10 cellular contexts compared by ENCODE assay signal in the genomic region with DNA sequence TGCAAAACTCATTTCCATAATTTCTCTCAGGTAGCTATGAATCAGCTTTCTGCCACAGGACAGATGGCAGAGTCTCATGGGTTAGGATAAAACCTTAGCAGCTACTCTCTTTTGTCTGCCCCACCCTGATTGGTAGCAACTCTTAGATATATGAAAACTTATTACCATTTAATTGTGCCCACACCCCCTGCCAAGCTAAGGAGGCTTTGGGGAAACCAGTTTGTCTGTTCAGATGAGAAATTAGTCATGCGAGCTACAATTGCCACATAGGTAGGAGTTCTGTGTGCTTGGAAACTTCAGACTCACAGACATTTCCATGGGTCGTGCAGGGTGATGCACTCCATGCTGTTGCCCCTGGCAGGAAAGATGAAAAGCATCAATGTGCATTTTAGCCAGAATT. TPM values are rescaled to one million over a fixed set of nuclear protein-coding genes. Genes with fewer than 3 reads are reported as not detected.
DNase-seq lines count a peak whose midpoint lies in the region; ATAC-seq and TF ChIP-seq lines count a peak whose summit lies in the region.
"Had no signal": no experiment of that assay in that cellular context is flagged by ENCODE, and none has a peak within 500 bp of the region (broad histone marks: within the 10 kb centered on the region; RNA-seq: fewer than 3 reads in every experiment).

No MANE protein-coding gene starts in this region.

- no peaks in the 10 kb centered on the region for H3K9me3 Mint-ChIP-seq in CD4-positive, alpha-beta memory T cell
- H3K9me3 Mint-ChIP-seq in activated naive CD8-positive, alpha-beta T cell treated with anti-CD3 and anti-CD28 coated beads, Interleukin-2, amount 50 U/mL, for 24 hours, result peaks cover 4% of the 10 kb centered on the region
- no peaks in the 10 kb centered on the region for H3K9me3 Mint-ChIP-seq in naive thymus-derived CD8-positive, alpha-beta T cell

- peaks cover 91% of the 10 kb centered on the region for H3K4me1 ChIP-seq in CD4-positive, alpha-beta memory T cell (ENCODE audit: insufficient read depth, low read length)
- H3K4me1 ChIP-seq in left ventricle myocardium inferior, result peaks cover 18% of the 10 kb centered on the region

- H3K27me3 Mint-ChIP-seq in CD4-positive, alpha-beta memory T cell, result no peaks in the 10 kb centered on the region
- H3K27me3 Mint-ChIP-seq in activated naive CD8-positive, alpha-beta T cell treated with anti-CD3 and anti-CD28 coated beads, Interleukin-2, amount 50 U/mL, for 24 hours, result no peaks in the 10 kb centered on the region
- no peaks in the 10 kb centered on the region for H3K27me3 Mint-ChIP-seq in naive thymus-derived CD8-positive, alpha-beta T cell

- no peak overlapping the region for H3K4me3 ChIP-seq in CD4-positive, alpha-beta memory T cell (ENCODE audit: low read length in 2 of 2)
- H3K4me3 ChIP-seq in NB4 (ENCODE audit: low read depth, low read length), result no peak overlapping the region
- no peak overlapping the region for H3K4me3 ChIP-seq in left ventricle myocardium inferior

- intact Hi-C loops in CD4-positive, alpha-beta memory T cell (cut with micrococcal nuclease), result no loop called here
- intact Hi-C loops in left ventricle myocardium inferior (cut with micrococcal nuclease), result no loop called here

- POLR2A ChIA-PET in CD4-positive, alpha-beta memory T cell (lab: Charles Lee; ENCODE audit: partially characterized antibody), result interaction anchor here (0.8 to 31.9 kb wide), 12 partner anchors 9 to 178 kb away, joined by 3 to 1106 read pairs (median 4); a partner anchor contains a TSS
- POLR2A ChIA-PET in naive thymus-derived CD8-positive, alpha-beta T cell (lab: Charles Lee), result interaction anchor here (0.6 to 13.3 kb wide), 6 partner anchors 13 to 176 kb away, joined by 3 to 294 read pairs (median 18); a partner anchor contains a TSS

- no peak for TF ChIP-seq POLR2A in NB4 (IDR thresholded peaks at IDR 0.05; ENCODE audit: extremely low read depth, insufficient read length)

- ATAC-seq in activated naive CD8-positive, alpha-beta T cell treated with anti-CD3 and anti-CD28 coated beads, Interleukin-2, amount 50 U/mL, for 24 hours, result peak; percentile 69
- no peak for ATAC-seq in naive thymus-derived CD8-positive, alpha-beta T cell
- ATAC-seq in HG02678 (IDR thresholded peaks at IDR 0.05; ENCODE audit: unreplicated experiment) (no peak), HG03460 (IDR thresholded peaks at IDR 0.05; ENCODE audit: unreplicated experiment) (no peak), HG03196 (IDR thresholded peaks at IDR 0.05; ENCODE audit: unreplicated experiment) (no peak)

- peak in 1 of 5 donors; percentile 62 for DNase-seq in CD4-positive, alpha-beta memory T cell
- DNase-seq in NB4 (ENCODE audit: low read depth) (peak; percentile 16), left ventricle myocardium inferior (no peak)
- DNase-seq in activated naive CD8-positive, alpha-beta T cell treated with anti-CD3 and anti-CD28 coated beads, Interleukin-2, amount 50 U/mL, for 24 hours, result no peak
- DNase-seq in naive thymus-derived CD8-positive, alpha-beta T cell, result no peak
- DNase-seq: activated effector memory CD4-positive, alpha-beta T cell treated with anti-CD3 and anti-CD28 coated beads, Interleukin-2, amount 50 U/mL, for 16 hours; NCI-H2171 treated with DMSO at 0.1 percent for 48 hours had no signal

- CTCF ChIA-PET in CD4-positive, alpha-beta memory T cell (lab: Charles Lee; ENCODE audit: partially characterized antibody), result interaction anchor here (0.8 to 11.1 kb wide), 7 partner anchors 14 to 179 kb away, joined by 3 to 118 read pairs (median 4); a partner anchor contains a TSS

- H3K4me1 Mint-ChIP-seq in CD4-positive, alpha-beta memory T cell, result peaks cover 81 to 92% (median 87%) of the 10 kb centered on the region in 4 donors
- peaks cover 90% of the 10 kb centered on the region for H3K4me1 Mint-ChIP-seq in activated naive CD8-positive, alpha-beta T cell treated with anti-CD3 and anti-CD28 coated beads, Interleukin-2, amount 50 U/mL, for 24 hours
- H3K4me1 Mint-ChIP-seq in naive thymus-derived CD8-positive, alpha-beta T cell, result peaks cover 48 to 92% (median 89%) of the 10 kb centered on the region in 4 donors

- peak overlapping the region; percentile 88 to 94 (median 92) for H3K27ac Mint-ChIP-seq in CD4-positive, alpha-beta memory T cell
- H3K27ac Mint-ChIP-seq in activated naive CD8-positive, alpha-beta T cell treated with anti-CD3 and anti-CD28 coated beads, Interleukin-2, amount 50 U/mL, for 24 hours, result peak overlapping the region; percentile 93
- H3K27ac Mint-ChIP-seq in naive thymus-derived CD8-positive, alpha-beta T cell, result peak overlapping the region; percentile 89 to 100 (median 96)

- peak overlapping the region; percentile 44 for H3K27ac ChIP-seq in CD4-positive, alpha-beta memory T cell (ENCODE audit: low read depth, low read length)
- H3K27ac ChIP-seq in left ventricle myocardium inferior (replicated peaks), result no peak overlapping the region

- H3K9me3 ChIP-seq in CD4-positive, alpha-beta memory T cell (ENCODE audit: control insufficient read depth in 1 of 2, low read length in 2 of 2), result no peaks in the 10 kb centered on the region
- no peaks in the 10 kb centered on the region for H3K9me3 ChIP-seq in left ventricle myocardium inferior (replicated peaks)

- peaks cover 72 to 89% of the 10 kb centered on the region in 2 donors for H3K36me3 Mint-ChIP-seq in CD4-positive, alpha-beta memory T cell
- peaks cover 77% of the 10 kb centered on the region for H3K36me3 Mint-ChIP-seq in activated naive CD8-positive, alpha-beta T cell treated with anti-CD3 and anti-CD28 coated beads, Interleukin-2, amount 50 U/mL, for 24 hours (ENCODE audit: low read depth)
- peaks cover 31 to 72% (median 69%) of the 10 kb centered on the region in 3 donors for H3K36me3 Mint-ChIP-seq in naive thymus-derived CD8-positive, alpha-beta T cell

- TF ChIP-seq CTCF in NB4 (IDR thresholded peaks at IDR 0.05; ENCODE audit: low read depth, low read length) (no peak), left ventricle myocardium inferior (IDR thresholded peaks at IDR 0.05; ENCODE audit: borderline replicate concordance) (no peak)

- peaks cover 59% of the 10 kb centered on the region for H3K36me3 ChIP-seq in CD4-positive, alpha-beta memory T cell (ENCODE audit: insufficient read depth, low read length)
- peaks cover 19% of the 10 kb centered on the region for H3K36me3 ChIP-seq in left ventricle myocardium inferior

- H3K27me3 ChIP-seq in CD4-positive, alpha-beta memory T cell (ENCODE audit: insufficient read depth, low read length), result no peaks in the 10 kb centered on the region
- no peaks in the 10 kb centered on the region for H3K27me3 ChIP-seq in left ventricle myocardium inferior (ENCODE audit: low read depth)

- peak overlapping the region in 7 of 8 donors; percentile 37 to 86 (median 59) for H3K4me3 Mint-ChIP-seq in CD4-positive, alpha-beta memory T cell
- peak overlapping the region; percentile 50 for H3K4me3 Mint-ChIP-seq in activated naive CD8-positive, alpha-beta T cell treated with anti-CD3 and anti-CD28 coated beads, Interleukin-2, amount 50 U/mL, for 24 hours
- H3K4me3 Mint-ChIP-seq in naive thymus-derived CD8-positive, alpha-beta T cell, result peak overlapping the region; percentile 22 to 81 (median 55)

RNA-seq across cellular contexts. Expression of a gene that starts 39.9 kb away (rescaled TPM):
- 100 to 1,000 TPM; 808 to 809 TPM for total RNA-seq in CD4-positive, alpha-beta memory T cell
- polyA plus RNA-seq in CD4-positive, alpha-beta memory T cell, result 100 to 1,000 TPM; 390 to 554 TPM
- 100 to 1,000 TPM; 650 to 703 TPM for total RNA-seq in naive thymus-derived CD8-positive, alpha-beta T cell
- 100 to 1,000 TPM; 291 TPM for polyA plus RNA-seq in naive thymus-derived CD8-positive, alpha-beta T cell
- total RNA-seq in left ventricle myocardium inferior, result 14.0 TPM

Comparison
In these comparisons a context has a peak if more than half of its experiments do, and no peak if none do; other contexts are left out.
1. RNA of a gene that starts 39.9 kb away (total RNA-seq): 808 to 809 TPM in CD4-positive, alpha-beta memory T cell and 650 to 703 TPM in naive thymus-derived CD8-positive, alpha-beta T cell; 14.0 TPM in left ventricle myocardium inferior (single experiment); every median in the first group is over 10 times any median in the second.
2. Peak in every context shown above with its lines, with median percentiles within 50 percentile points of each other: H3K27ac Mint-ChIP-seq and H3K4me3 Mint-ChIP-seq.